Comparison of ENCODE assay signal across 8 cellular contexts in genomic region chr2:62787381-62787780, GRCh38.
DNase-seq lines count a peak whose midpoint lies in the region; ATAC-seq, FAIRE-seq and TF ChIP-seq lines count a peak whose summit lies in the region.

No MANE protein-coding gene starts in this region.

- peak; percentile 58 for FAIRE-seq in GM19239 (lab: Jason Lieb, UNC)

- peaks cover 6% of the 10 kb centered on the region for H3K36me3 Mint-ChIP-seq in CD4-positive, alpha-beta T cell (ENCODE audit: low read depth)

- no peaks in the 10 kb centered on the region for H4K20me1 ChIP-seq in hepatocyte (ENCODE audit: insufficient read depth, poor library complexity, severe bottlenecking)

- H3K36me3 ChIP-seq in WERI-Rb-1 (no peaks in the 10 kb centered on the region), hepatocyte (replicated peaks; ENCODE audit: insufficient read depth, low read depth) (no peaks in the 10 kb centered on the region), suprapubic skin (no peaks in the 10 kb centered on the region)

- H2AFZ ChIP-seq in hepatocyte, result no peak overlapping the region

- no peak overlapping the region for H3K27ac Mint-ChIP-seq in CD4-positive, alpha-beta T cell

- H3K4me1 Mint-ChIP-seq in CD4-positive, alpha-beta T cell (ENCODE audit: low read depth), result no peaks in the 10 kb centered on the region

- H3K27ac ChIP-seq in CD4-positive, alpha-beta T cell (ENCODE audit: low read depth, low read length), result no peak overlapping the region
- H3K27ac ChIP-seq in WERI-Rb-1 (no peak overlapping the region), hepatocyte (no peak overlapping the region), suprapubic skin (no peak overlapping the region)

- no peak for TF ChIP-seq POLR2A in suprapubic skin (IDR thresholded peaks at IDR 0.05)

- no peaks in the 10 kb centered on the region for H3K9me3 ChIP-seq in CD4-positive, alpha-beta T cell (ENCODE audit: control insufficient read depth, low read length)
- H3K9me3 ChIP-seq in WERI-Rb-1 (ENCODE audit: severe bottlenecking), result no peaks in the 10 kb centered on the region
- H3K9me3 ChIP-seq in hepatocyte (ENCODE audit: low read depth), result no peaks in the 10 kb centered on the region
- no peaks in the 10 kb centered on the region for H3K9me3 ChIP-seq in suprapubic skin

- WGBS in hepatocyte (ENCODE audit: low lambda C conversion rate, missing lambda C conversion rate), result 63% methylated on average over 2 of the region's 2 CpGs
- 13% methylated on average over 2 of the region's 2 CpGs for WGBS in suprapubic skin

- no peak overlapping the region for H3K4me2 ChIP-seq in hepatocyte

- POLR2A ChIA-PET in CD4-positive, alpha-beta T cell (lab: Charles Lee), result interaction anchor here (0.6 kb wide), 1 partner anchor 226 kb away, joined by 3 read pairs; no protein-coding TSS in a partner anchor

- H3K9me2 ChIP-seq in hepatocyte (replicated peaks; ENCODE audit: insufficient read depth), result no peaks in the 10 kb centered on the region

- TF ChIP-seq EP300 in suprapubic skin (IDR thresholded peaks at IDR 0.05), result no peak

- CTCF ChIA-PET in CD4-positive, alpha-beta T cell (lab: Charles Lee), result no interaction called here

- H3K27me3 ChIP-seq in CD4-positive, alpha-beta T cell (ENCODE audit: control insufficient read depth, insufficient read depth, low read length), result no peaks in the 10 kb centered on the region
- H3K27me3 ChIP-seq in WERI-Rb-1 (ENCODE audit: insufficient read depth, low read depth, severe bottlenecking) (no peaks in the 10 kb centered on the region), hepatocyte (no peaks in the 10 kb centered on the region), suprapubic skin (no peaks in the 10 kb centered on the region)

- intact Hi-C loops in CD4-positive, alpha-beta T cell (cut with DNase I, micrococcal nuclease), result loop anchor here in 1 of 2 experiments (10.0 kb wide), 1 partner anchor 637 kb away; no protein-coding TSS in a partner anchor

- peak; percentile 43 for ATAC-seq in CD4-positive, alpha-beta T cell (ENCODE audit: poor library complexity)

- no peak overlapping the region for H3K4me3 ChIP-seq in WERI-Rb-1 (ENCODE audit: low read depth, low read length)
- no peak overlapping the region for H3K4me3 ChIP-seq in hepatocyte
- H3K4me3 ChIP-seq in suprapubic skin, result no peak overlapping the region

- no peak for TF ChIP-seq CTCF in CD4-positive, alpha-beta T cell (IDR thresholded peaks at IDR 0.05)
- peak; percentile 17; the same call in 1 of the 2 replicates for TF ChIP-seq CTCF in WERI-Rb-1 (IDR thresholded peaks at IDR 0.05; ENCODE audit: low read depth, low read length)
- peak; percentile 50 for TF ChIP-seq CTCF in hepatocyte (IDR thresholded peaks at IDR 0.05; ENCODE audit: poor library complexity)
- peak in 1 of 2 donors; percentile 25 for TF ChIP-seq CTCF in suprapubic skin (IDR thresholded peaks at IDR 0.05)

- peaks cover 3% of the 10 kb centered on the region for H3K9me3 Mint-ChIP-seq in CD4-positive, alpha-beta T cell

- H3K27me3 Mint-ChIP-seq in CD4-positive, alpha-beta T cell, result no peaks in the 10 kb centered on the region

- H3K4me1 ChIP-seq in hepatocyte (ENCODE audit: insufficient read depth), result no peaks in the 10 kb centered on the region
- peaks cover 40% of the 10 kb centered on the region for H3K4me1 ChIP-seq in suprapubic skin

- H3K4me3 Mint-ChIP-seq in CD4-positive, alpha-beta T cell, result no peak overlapping the region

- H3K79me2 ChIP-seq in hepatocyte, result peaks cover 2% of the 10 kb centered on the region

- no peak for DNase-seq in CD4-positive, alpha-beta T cell
- DNase-seq in GM19239 (ENCODE audit: insufficient read length, low spot score) (no peak), NCI-H1105 treated with DMSO at 0.1 percent for 48 hours (lab: John Stamatoyannopoulos, UW) (peak; percentile 54), WERI-Rb-1 (no peak), hepatocyte (ENCODE audit: low spot score) (peak; percentile 30), suprapubic skin (ENCODE audit: low spot score in 2 of 2) (no peak), NCI-H1048 (lab: John Stamatoyannopoulos, UW) (no peak), nucleus accumbens (lab: John Stamatoyannopoulos, UW) (no peak)

Comparison
In these comparisons a context has a peak if more than half of its experiments do, and no peak if none do; other contexts are left out.
1. DNase-seq: peak in NCI-H1105 treated with DMSO at 0.1 percent for 48 hours (single experiment) and hepatocyte (single experiment); none in CD4-positive, alpha-beta T cell (0 of 10), GM19239 (single experiment), WERI-Rb-1 (single experiment), suprapubic skin (0 of 2), NCI-H1048 (single experiment) and nucleus accumbens (0 of 56).